Comparison of ENCODE assay signal across 10 cellular contexts in the genomic region with DNA sequence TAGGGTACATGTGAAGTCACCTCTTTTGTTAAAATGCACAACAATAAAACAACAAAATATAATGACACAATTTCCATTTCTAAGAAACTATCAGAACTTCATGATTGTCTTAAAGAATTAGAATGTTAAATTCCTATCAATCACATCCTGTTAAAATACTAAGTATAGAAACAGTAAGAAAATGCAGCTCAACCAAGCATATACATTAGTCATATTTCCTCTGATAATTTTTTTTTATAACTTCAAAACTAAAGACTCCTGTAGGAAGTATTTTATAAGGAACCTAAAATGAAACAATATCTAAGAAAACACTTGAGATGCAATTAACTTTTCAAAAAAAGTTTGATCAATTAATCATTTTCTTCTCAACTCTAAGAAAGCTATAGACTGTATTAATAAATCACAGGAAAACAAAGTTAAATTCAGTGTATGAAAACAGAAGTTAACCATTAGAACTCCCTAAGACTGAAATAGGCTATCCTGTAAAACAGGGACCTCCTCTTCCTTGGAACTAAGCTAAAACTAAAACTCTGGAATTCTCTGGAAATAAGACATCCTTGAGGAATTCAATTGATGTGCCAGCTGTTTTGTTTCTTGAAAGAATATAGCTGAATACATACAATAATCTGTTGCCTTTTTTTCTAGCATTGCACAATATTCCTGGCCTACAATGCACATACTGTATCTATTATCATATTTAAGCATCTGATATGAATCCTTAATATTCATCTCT. TPM values are rescaled to one million over a fixed set of nuclear protein-coding genes. Genes with fewer than 3 reads are reported as not detected.
A peak's percentile ranks its signal among the peaks of the same experiment; 100 is the strongest.
DNase-seq lines count a peak whose midpoint lies in the region; TF ChIP-seq lines count a peak whose summit lies in the region.
"Had no signal": no experiment of that assay in that cellular context is flagged by ENCODE, and none has a peak within 500 bp of the region (broad histone marks: within the 10 kb centered on the region; RNA-seq: fewer than 3 reads in every experiment).

No MANE protein-coding gene starts in this region.

- H3K4me3 ChIP-seq in GM06990 (replicated peaks; ENCODE audit: low read depth, low read length) (peak overlapping the region; percentile 25), OCI-LY7 (ENCODE audit: low read depth, low read length, poor library complexity, severe bottlenecking) (peak overlapping the region; percentile 47), neutrophil (ENCODE audit: low read depth in 1 of 2, low read length in 1 of 2) (peak overlapping the region in 1 of 2 experiments; percentile 0)

- H3K27ac ChIP-seq in OCI-LY7 (ENCODE audit: low read depth, low read length, poor library complexity, severe bottlenecking), result peak overlapping the region; percentile 36
- H3K27ac ChIP-seq in neutrophil, result peak overlapping the region; percentile 42

- BruUV-seq in OCI-LY7 (replicated peaks; lab: Mats Ljungman, UMichigan), result no TSS peak

- H3K9me3 ChIP-seq in OCI-LY7 (ENCODE audit: low read length) (no peaks in the 10 kb centered on the region), neutrophil (no peaks in the 10 kb centered on the region)

- no peaks in the 10 kb centered on the region for H3K9me2 ChIP-seq in OCI-LY7 (ENCODE audit: insufficient read depth, low read length)

- H3K27me3 ChIP-seq in GM06990 (replicated peaks; ENCODE audit: control insufficient read depth, insufficient read depth, low read length) (no peaks in the 10 kb centered on the region), neutrophil (no peaks in the 10 kb centered on the region)

- POLR2A ChIA-PET in OCI-LY7 (lab: Charles Lee), result interaction anchor here (0.6 to 2.1 kb wide), 9 partner anchors 12 to 95 kb away, joined by 3 to 8 read pairs (median 4); no protein-coding TSS in a partner anchor

- H4K20me1 ChIP-seq in OCI-LY7 (ENCODE audit: insufficient read depth, low read length), result peaks cover 18% of the 10 kb centered on the region; the same call in 1 of the 2 replicates

- H3K36me3 ChIP-seq in GM06990 (ENCODE audit: control insufficient read depth, insufficient read depth, low read length), result no peaks in the 10 kb centered on the region
- peaks cover 36% of the 10 kb centered on the region for H3K36me3 ChIP-seq in OCI-LY7 (ENCODE audit: insufficient read depth, low read length)
- H3K36me3 ChIP-seq in neutrophil, result no peaks in the 10 kb centered on the region

- H3K79me2 ChIP-seq in OCI-LY7 (ENCODE audit: insufficient read depth, low read depth, low read length), result peaks cover 100% of the 10 kb centered on the region

- intact Hi-C loops in OCI-LY7 (cut with micrococcal nuclease; ENCODE audit: unreplicated experiment), result loop anchor here (5.0 kb wide), 1 partner anchor 63 kb away; no protein-coding TSS in a partner anchor

- TF ChIP-seq CTCF in GM06990 (IDR thresholded peaks at IDR 0.05; ENCODE audit: insufficient read depth, low read length, poor library complexity, severe bottlenecking), result no peak
- no peak for TF ChIP-seq CTCF in OCI-LY7 (conservative IDR thresholded peaks at IDR 0.05; ENCODE audit: low read length)
- no peak for TF ChIP-seq CTCF in neutrophil (IDR thresholded peaks at IDR 0.05)

- peak overlapping the region; percentile 67 for H3K4me2 ChIP-seq in OCI-LY7 (ENCODE audit: low read length)

- DNase-seq in GM06990 (ENCODE audit: extremely low read depth, insufficient read length), result no peak
- DNase-seq in OCI-LY7 (ENCODE audit: low spot score), result no peak
- peak; percentile 69 for DNase-seq in dermis blood vessel endothelial cell
- no peak for DNase-seq in cerebellum (ENCODE audit: low spot score)
- DNase-seq in effector CD8-positive, alpha-beta T cell (lab: John Stamatoyannopoulos, UW), result no peak
- no peak for DNase-seq in cortex of kidney (lab: John Stamatoyannopoulos, UW)
- no peak for DNase-seq in GM19238 (ENCODE audit: insufficient read length, low spot score)
- DNase-seq: activated CD4-positive, CD25-positive, alpha-beta regulatory T cell treated with anti-CD3 and anti-CD28 coated beads, Interleukin-2, amount 50 U/mL, for 72 hours; NCI-H526 treated with DMSO at 0.1 percent for 48 hours had no signal

- H3K4me1 ChIP-seq in OCI-LY7 (ENCODE audit: insufficient read depth, low read length, poor library complexity, severe bottlenecking) (peaks cover 55% of the 10 kb centered on the region), neutrophil (ENCODE audit: control insufficient read depth in 1 of 2, insufficient read depth in 1 of 2, low read depth in 1 of 2, low read length in 1 of 2) (peaks cover 24 to 35% of the 10 kb centered on the region in 2 experiments)

- H2AFZ ChIP-seq in OCI-LY7 (ENCODE audit: low read length), result no peak overlapping the region

- CTCF ChIA-PET in OCI-LY7 (lab: Charles Lee; ENCODE audit: unreplicated experiment), result no interaction called here

RNA-seq across cellular contexts. Expression of gene FKBP5, which starts 19.8 kb away (rescaled TPM):
- 42.5 and 43.2 TPM in 2 replicates for total RNA-seq in OCI-LY7 (2014; rRNA removed; shearing (Covaris generic))
- 79.1 and 81.4 TPM in 2 replicates for total RNA-seq in OCI-LY7 (2022)
- total RNA-seq in dermis blood vessel endothelial cell, result 40.0 and 73.4 TPM in 2 replicates
- total RNA-seq in cerebellum, result 4.6 TPM
